In genomic region chr1:205458777-205459566, GRCh38 we compare ENCODE assay signal across 8 cellular contexts. TPM values are rescaled to one million over a fixed set of nuclear protein-coding genes. Genes with fewer than 3 reads are reported as not detected.
DNase-seq lines count a peak whose midpoint lies in the region; TF ChIP-seq lines count a peak whose summit lies in the region.

No MANE protein-coding gene starts in this region.

- dilution Hi-C loops in mammary epithelial cell (cut with HindIII; ENCODE audit: low sequenced_read_pairs): no loop called here

- no peak overlapping the region for H3K4me2 ChIP-seq in mammary epithelial cell (ENCODE audit: insufficient read depth, low read depth, low read length)

- H3K9me3 ChIP-seq in mammary epithelial cell (replicated peaks; ENCODE audit: insufficient read depth, low read length): no peaks in the 10 kb centered on the region
- no peaks in the 10 kb centered on the region for H3K9me3 ChIP-seq in prostate gland

- H3K27ac ChIP-seq in mammary epithelial cell (ENCODE audit: insufficient read depth, low read depth, low read length): no peak overlapping the region
- H3K27ac ChIP-seq in prostate gland: no peak overlapping the region

- H3K27me3 ChIP-seq in mammary epithelial cell (ENCODE audit: insufficient read depth, low read length) (peaks cover 26% of the 10 kb centered on the region), prostate gland (replicated peaks; ENCODE audit: insufficient read depth) (peaks cover 29% of the 10 kb centered on the region)

- WGBS in mammary epithelial cell (ENCODE audit: low coverage, missing lambda C conversion rate): 25% methylated on average over 6 of the region's 6 CpGs
- 31% methylated on average over 6 of the region's 6 CpGs for WGBS in prostate gland

- H3K4me1 ChIP-seq in mammary epithelial cell (ENCODE audit: insufficient read depth, low read length) (peaks cover 10% of the 10 kb centered on the region), prostate gland (replicated peaks) (peaks cover 8% of the 10 kb centered on the region)

- H4K20me1 ChIP-seq in mammary epithelial cell (ENCODE audit: insufficient read depth, low read length): no peaks in the 10 kb centered on the region

- in situ Hi-C loops in mammary epithelial cell (cut with MboI; ENCODE audit: low sequenced_read_pairs in 2 of 2): no loop called here

- no peak overlapping the region for H3K9ac ChIP-seq in mammary epithelial cell (ENCODE audit: insufficient read depth, low read length)

- H2AFZ ChIP-seq in mammary epithelial cell (ENCODE audit: low read depth, low read length): no peak overlapping the region

- DNase-seq in GM10266 (ENCODE audit: extremely low spot score) (peak; percentile 47), NB4 (ENCODE audit: low read depth) (peak; percentile 58), mammary epithelial cell (peak; percentile 68), myocyte (ENCODE audit: low read depth) (peak; percentile 77), NCI-H187 (lab: John Stamatoyannopoulos, UW) (no peak), DMS79 treated with DMSO at 0.1 percent for 48 hours (lab: John Stamatoyannopoulos, UW) (no peak), prostate gland (ENCODE audit: low spot score) (no peak)
- no peak for DNase-seq in activated CD8-positive, alpha-beta memory T cell treated with anti-CD3 and anti-CD28 coated beads for 24 hours

- BruUV-seq in mammary epithelial cell (replicated peaks; lab: Mats Ljungman, UMichigan): no TSS peak

- H3K79me2 ChIP-seq in mammary epithelial cell (ENCODE audit: insufficient read depth, low read length): no peaks in the 10 kb centered on the region

- CTCF ChIA-PET in mammary epithelial cell (lab: Charles Lee; ENCODE audit: low non-redundant PET): no interaction called here

- no peaks in the 10 kb centered on the region for H3K36me3 ChIP-seq in mammary epithelial cell (ENCODE audit: insufficient read depth, low read length)
- H3K36me3 ChIP-seq in prostate gland: no peaks in the 10 kb centered on the region

- intact Hi-C loops in mammary epithelial cell (cut with micrococcal nuclease) (no loop called here), prostate gland (cut with DNase I) (no loop called here)

- TF ChIP-seq POLR2A in NB4 (IDR thresholded peaks at IDR 0.05; ENCODE audit: extremely low read depth, insufficient read length) (no peak), prostate gland (IDR thresholded peaks at IDR 0.05) (no peak)

- TF ChIP-seq CTCF in GM10266 (IDR thresholded peaks at IDR 0.05; ENCODE audit: control insufficient read depth, insufficient read depth, low read depth, missing control alignments) (no peak), NB4 (IDR thresholded peaks at IDR 0.05; ENCODE audit: low read depth, low read length) (no peak), mammary epithelial cell (conservative IDR thresholded peaks at IDR 0.05 in 1 of 2, IDR thresholded peaks at IDR 0.05 in 1 of 2; ENCODE audit: extremely low read depth in 1 of 2, insufficient read depth in 1 of 2, low read depth in 1 of 2, low read length in 2 of 2) (no peak), prostate gland (IDR thresholded peaks at IDR 0.05) (no peak)

- no peak overlapping the region for H3K4me3 ChIP-seq in NB4 (ENCODE audit: low read depth, low read length)
- no peak overlapping the region for H3K4me3 ChIP-seq in mammary epithelial cell (replicated peaks in 1 of 3; ENCODE audit: insufficient read depth in 1 of 3, low read depth in 2 of 3, low read length in 3 of 3)
- H3K4me3 ChIP-seq in prostate gland: no peak overlapping the region

RNA-seq across cellular contexts. Expression of gene BLACAT1, which starts 3.1 kb away (rescaled TPM):
- 1 to 10 TPM; 1.6 to 2.5 TPM for total RNA-seq in mammary epithelial cell
- 1.8 TPM for polyA plus RNA-seq in mammary epithelial cell
- 4.4 TPM for polyA minus RNA-seq in mammary epithelial cell
- not detected in 2 replicates for total RNA-seq in myocyte
- polyA plus RNA-seq in myocyte (2012): not detected
- total RNA-seq in prostate gland: 1 to 10 TPM in 1 of 2 donors, not detected in 1; 6.8 TPM

RNA-seq across cellular contexts. Expression of gene LEMD1, which starts 37.1 kb away (rescaled TPM):
- 1 to 10 TPM; 3.2 to 5.2 TPM for total RNA-seq in mammary epithelial cell
- 4.6 TPM for polyA plus RNA-seq in mammary epithelial cell
- polyA minus RNA-seq in mammary epithelial cell: 2.8 TPM
- not detected in 2 replicates for total RNA-seq in myocyte
- not detected for polyA plus RNA-seq in myocyte (2012)
- total RNA-seq in prostate gland: 10 to 100 TPM in 1 of 2 donors, under 1 TPM in 1; 0.68 to 22.0 TPM

RNA-seq across cellular contexts. Expression of gene CDK18, which starts 45.5 kb away (rescaled TPM):
- total RNA-seq in mammary epithelial cell: 10 to 100 TPM; 23.2 to 28.6 TPM
- polyA plus RNA-seq in mammary epithelial cell: 24.6 TPM
- 57.9 TPM for polyA minus RNA-seq in mammary epithelial cell
- 33.3 and 50.5 TPM in 2 replicates for total RNA-seq in myocyte
- 176 TPM for polyA plus RNA-seq in myocyte (2012)
- total RNA-seq in prostate gland: 10 to 100 TPM; 11.1 to 16.2 TPM

Comparison
In these comparisons a context has a peak if more than half of its experiments do, and no peak if none do; other contexts are left out.
1. DNase-seq: peak in GM10266 (single experiment), NB4 (single experiment), mammary epithelial cell (single experiment) and myocyte (single experiment); none in NCI-H187 (0 of 2), DMS79 treated with DMSO at 0.1 percent for 48 hours (single experiment), prostate gland (single experiment) and activated CD8-positive, alpha-beta memory T cell treated with anti-CD3 and anti-CD28 coated beads for 24 hours (single experiment).